In the genomic region with DNA sequence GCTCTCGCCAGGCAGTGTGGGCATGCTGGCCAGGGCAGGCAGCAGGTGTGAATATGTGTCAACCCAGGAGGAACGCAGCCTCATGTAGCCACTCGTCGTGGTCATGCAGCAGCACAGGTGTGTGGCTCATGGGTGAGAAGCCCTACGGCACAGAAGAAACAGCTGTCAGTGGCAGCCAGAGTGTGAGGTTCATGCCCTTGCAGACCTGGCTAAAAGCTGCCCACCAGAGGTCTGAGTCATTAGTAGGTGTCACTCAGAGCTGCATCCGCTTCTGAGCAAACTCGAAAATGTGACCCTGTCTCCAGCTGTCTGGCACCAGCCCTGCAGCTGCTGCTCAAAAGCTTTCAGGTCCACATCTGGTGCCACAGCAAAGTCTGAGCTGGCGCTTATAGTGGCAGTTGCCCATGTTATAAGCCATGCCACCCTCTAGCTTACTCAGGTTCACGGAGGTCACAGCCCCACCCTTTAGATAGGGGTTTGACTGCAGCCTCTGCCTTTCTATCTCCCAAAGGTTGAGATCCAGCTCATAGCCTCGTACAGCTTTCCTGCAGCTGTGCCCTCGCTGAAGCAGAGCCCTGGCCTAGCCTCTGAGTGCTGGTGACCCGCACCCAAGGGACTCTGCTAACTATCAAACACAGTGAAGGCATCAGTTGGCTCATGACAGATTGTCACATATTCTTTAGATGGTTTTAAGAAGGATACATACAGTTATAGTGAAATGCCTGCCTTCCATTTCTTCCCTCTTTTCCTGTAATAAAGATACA, we compare ENCODE assay signal across 1 cellular context.
TF ChIP-seq lines count a peak whose summit lies in the region.

No MANE protein-coding gene starts in this region.

TF ChIP-seq in HepG2, 621 proteins besides CTCF, POLR2A, EP300 and RAD21 (continued from another document):
- TF ChIP-seq SOX6 (IDR thresholded peaks at IDR 0.05) (no peak), SOX6 (CRISPR knock-in tag; IDR thresholded peaks at IDR 0.05) (no peak), ZNF430 (CRISPR knock-in tag; IDR thresholded peaks at IDR 0.05) (no peak)
